In genomic region chr22:19039448-19039780, GRCh38 we compare ENCODE assay signal across 1 cellular context.
TF ChIP-seq lines count a peak whose summit lies in the region.

No MANE protein-coding gene starts in this region.

TF ChIP-seq in K562, 482 proteins besides CTCF, POLR2A, EP300 and RAD21 (continued from another document):
- no peak for TF ChIP-seq ZNF280B (CRISPR knock-in tag; IDR thresholded peaks at IDR 0.05)
- TF ChIP-seq ZC3H4 (CRISPR knock-in tag; IDR thresholded peaks at IDR 0.05; ENCODE audit: borderline replicate concordance): 0 out of 2 replicates have a peak, but pooled peaks have one; percentile 0
